Comparison of ENCODE assay signal across 19 cellular contexts in genomic region chrX:16042980-16043379, GRCh38.
DNase-seq lines count a peak whose midpoint lies in the region; ATAC-seq and TF ChIP-seq lines count a peak whose summit lies in the region.
"Had no signal": no experiment of that assay in that cellular context is flagged by ENCODE, and none has a peak within 500 bp of the region (broad histone marks: within the 10 kb centered on the region; RNA-seq: fewer than 3 reads in every experiment).

No MANE protein-coding gene starts in this region.

- no peaks in the 10 kb centered on the region for H3K27me3 Mint-ChIP-seq in WTC11 (ENCODE audit: low read depth)
- peaks cover 6% of the 10 kb centered on the region for H3K27me3 Mint-ChIP-seq in activated CD8-positive, alpha-beta memory T cell treated with anti-CD3 and anti-CD28 coated beads, Interleukin-2, amount 10 ng/mL, durations not matched to agents 7 days and 5 days

- H3K9ac ChIP-seq in ES-I3 (ENCODE audit: low read depth, low read length) (peak overlapping the region; percentile 13), HUES48 (ENCODE audit: low read depth, low read length) (peak overlapping the region; percentile 41; the same call in 1 of the 2 replicates)
- H3K9ac ChIP-seq: BLaER1 had no signal

- no peak overlapping the region; the same call in 1 of the 2 replicates for H3K4me3 Mint-ChIP-seq in WTC11
- no peak overlapping the region for H3K4me3 Mint-ChIP-seq in activated CD8-positive, alpha-beta memory T cell treated with anti-CD3 and anti-CD28 coated beads, Interleukin-2, amount 10 ng/mL, durations not matched to agents 7 days and 5 days
- H3K4me3 Mint-ChIP-seq: CD14-positive monocyte; CD4-positive, alpha-beta memory T cell; HFFc6 had no signal

- no peak overlapping the region for H3K4me3 ChIP-seq in HUES48 (ENCODE audit: low read depth, low read length)
- H3K4me3 ChIP-seq in left lung: no peak overlapping the region
- no peak overlapping the region for H3K4me3 ChIP-seq in stomach
- H3K4me3 ChIP-seq: A549, BLaER1 had no signal

- DNase-seq in WTC11 (ENCODE audit: low spot score): no peak
- DNase-seq in iPS DF 19.7 (ENCODE audit: low read depth, low spot score): peak; percentile 42
- no peak for DNase-seq in left lung
- DNase-seq in cerebellar nuclear complex (lab: John Stamatoyannopoulos, UW): no peak
- DNase-seq in stomach: no peak
- DNase-seq in activated CD8-positive, alpha-beta memory T cell treated with anti-CD3 and anti-CD28 coated beads, Interleukin-2, amount 10 ng/mL, durations not matched to agents 7 days and 5 days: no peak
- DNase-seq: AML-193; CD4-positive, alpha-beta memory T cell; DMS153; DMS79; GF-D8; HFFc6 had no signal

- H3K4me1 Mint-ChIP-seq in WTC11: peaks cover 43% of the 10 kb centered on the region
- peaks cover 8% of the 10 kb centered on the region for H3K4me1 Mint-ChIP-seq in activated CD8-positive, alpha-beta memory T cell treated with anti-CD3 and anti-CD28 coated beads, Interleukin-2, amount 10 ng/mL, durations not matched to agents 7 days and 5 days
- H3K4me1 Mint-ChIP-seq: CD4-positive, alpha-beta memory T cell had no signal

- H3K36me3 ChIP-seq in ES-I3 (ENCODE audit: insufficient read depth, low read length) (no peaks in the 10 kb centered on the region), HUES48 (ENCODE audit: control insufficient read depth, insufficient read depth, low read length) (no peaks in the 10 kb centered on the region), left lung (no peaks in the 10 kb centered on the region), stomach (no peaks in the 10 kb centered on the region)
- H3K36me3 ChIP-seq: BLaER1 had no signal

- H3K27ac Mint-ChIP-seq in WTC11: peak overlapping the region; percentile 96
- no peak overlapping the region for H3K27ac Mint-ChIP-seq in activated CD8-positive, alpha-beta memory T cell treated with anti-CD3 and anti-CD28 coated beads, Interleukin-2, amount 10 ng/mL, durations not matched to agents 7 days and 5 days
- H3K27ac Mint-ChIP-seq: CD14-positive monocyte; CD4-positive, alpha-beta memory T cell; HFFc6 had no signal

- H3K9me3 ChIP-seq in ES-I3 (ENCODE audit: control insufficient read depth, insufficient read depth, low read length): no peaks in the 10 kb centered on the region
- H3K9me3 ChIP-seq in HUES48 (ENCODE audit: control insufficient read depth, insufficient read depth, low read length): no peaks in the 10 kb centered on the region
- H3K9me3 ChIP-seq in left lung: no peaks in the 10 kb centered on the region
- no peaks in the 10 kb centered on the region for H3K9me3 ChIP-seq in stomach
- H3K9me3 ChIP-seq: A549, BLaER1 had no signal

- H3K9me3 Mint-ChIP-seq in WTC11: peaks cover 13% of the 10 kb centered on the region
- no peaks in the 10 kb centered on the region for H3K9me3 Mint-ChIP-seq in activated CD8-positive, alpha-beta memory T cell treated with anti-CD3 and anti-CD28 coated beads, Interleukin-2, amount 10 ng/mL, durations not matched to agents 7 days and 5 days (ENCODE audit: low read depth)
- H3K9me3 Mint-ChIP-seq: CD4-positive, alpha-beta memory T cell; HFFc6 had no signal

- H3K27me3 ChIP-seq in HUES48 (ENCODE audit: control insufficient read depth, insufficient read depth, low read length) (no peaks in the 10 kb centered on the region), left lung (peaks cover 0 to 8% of the 10 kb centered on the region in 2 donors), stomach (no peaks in the 10 kb centered on the region)

- ATAC-seq in WTC11 (peak; percentile 80), left lung (no peak)
- ATAC-seq in activated CD8-positive, alpha-beta memory T cell treated with anti-CD3 and anti-CD28 coated beads, Interleukin-2, amount 10 ng/mL, durations not matched to agents 7 days and 5 days: no peak
- ATAC-seq: A549, HCT116 had no signal

- TF ChIP-seq POLR2A in stomach (IDR thresholded peaks at IDR 0.05): no peak

- WGBS in stomach, 5 donors: 28 to 67% (median 45%) methylated on average over 1 of the region's 1 CpG

- TF ChIP-seq CTCF in WTC11 (IDR thresholded peaks at IDR 0.05) (no peak), left lung (IDR thresholded peaks at IDR 0.05) (no peak), stomach (IDR thresholded peaks at IDR 0.05) (no peak)

- H3K27ac ChIP-seq in HUES48 (ENCODE audit: low read depth, low read length) (peak overlapping the region; percentile 96), left lung (no peak overlapping the region), stomach (no peak overlapping the region)
- H3K27ac ChIP-seq: 22Rv1, A549, BLaER1 had no signal

- intact Hi-C loops in left lung (cut with DNase I) (no loop called here), stomach (cut with DNase I; ENCODE audit: low total_unique reads) (no loop called here)

- no peak for TF ChIP-seq EP300 in stomach (IDR thresholded peaks at IDR 0.05)

- CTCF ChIA-PET in WTC11 (lab: Charles Lee): no interaction called here
- CTCF ChIA-PET in activated CD8-positive, alpha-beta memory T cell treated with anti-CD3 and anti-CD28 coated beads, Interleukin-2, amount 10 ng/mL, durations not matched to agents 7 days and 5 days (lab: Charles Lee): no interaction called here

- peaks cover 24% of the 10 kb centered on the region for H3K4me1 ChIP-seq in ES-I3 (ENCODE audit: insufficient read depth, low read length)
- peaks cover 31% of the 10 kb centered on the region for H3K4me1 ChIP-seq in HUES48 (ENCODE audit: control insufficient read depth, insufficient read depth, low read length)
- no peaks in the 10 kb centered on the region for H3K4me1 ChIP-seq in left lung
- H3K4me1 ChIP-seq in stomach: no peaks in the 10 kb centered on the region
- H3K4me1 ChIP-seq: A549, BLaER1 had no signal

- H3K36me3 Mint-ChIP-seq in WTC11: peaks cover 21% of the 10 kb centered on the region
- no peaks in the 10 kb centered on the region for H3K36me3 Mint-ChIP-seq in activated CD8-positive, alpha-beta memory T cell treated with anti-CD3 and anti-CD28 coated beads, Interleukin-2, amount 10 ng/mL, durations not matched to agents 7 days and 5 days
- H3K36me3 Mint-ChIP-seq: CD14-positive monocyte; CD4-positive, alpha-beta memory T cell had no signal

- POLR2A ChIA-PET in WTC11 (lab: Charles Lee): no interaction called here

TF ChIP-seq in WTC11, 78 proteins besides CTCF, POLR2A, EP300 and RAD21:
- TF ChIP-seq, protein P1, sequence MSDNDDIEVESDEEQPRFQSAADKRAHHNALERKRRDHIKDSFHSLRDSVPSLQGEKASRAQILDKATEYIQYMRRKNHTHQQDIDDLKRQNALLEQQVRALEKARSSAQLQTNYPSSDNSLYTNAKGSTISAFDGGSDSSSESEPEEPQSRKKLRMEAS (CRISPR knock-in tag; IDR thresholded peaks at IDR 0.05): no peak
- TF ChIP-seq TCF7 (CRISPR knock-in tag; IDR thresholded peaks at IDR 0.05; ENCODE audit: low read depth): no peak
- no peak for TF ChIP-seq ZNF416 (CRISPR knock-in tag; IDR thresholded peaks at IDR 0.05)
- no peak for TF ChIP-seq TEAD1 (CRISPR knock-in tag; IDR thresholded peaks at IDR 0.05)
- TF ChIP-seq, protein P2, sequence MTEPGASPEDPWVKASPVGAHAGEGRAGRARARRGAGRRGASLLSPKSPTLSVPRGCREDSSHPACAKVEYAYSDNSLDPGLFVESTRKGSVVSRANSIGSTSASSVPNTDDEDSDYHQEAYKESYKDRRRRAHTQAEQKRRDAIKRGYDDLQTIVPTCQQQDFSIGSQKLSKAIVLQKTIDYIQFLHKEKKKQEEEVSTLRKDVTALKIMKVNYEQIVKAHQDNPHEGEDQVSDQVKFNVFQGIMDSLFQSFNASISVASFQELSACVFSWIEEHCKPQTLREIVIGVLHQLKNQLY (CRISPR knock-in tag; IDR thresholded peaks at IDR 0.05): no peak
- no peak for TF ChIP-seq ZNF671 (CRISPR knock-in tag; IDR thresholded peaks at IDR 0.05)
- no peak for TF ChIP-seq CBFB (CRISPR knock-in tag; IDR thresholded peaks at IDR 0.05; ENCODE audit: low read depth)
- no peak for TF ChIP-seq ZNF425 (CRISPR knock-in tag; conservative IDR thresholded peaks at IDR 0.05)
- TF ChIP-seq FOXP1 (CRISPR knock-in tag; IDR thresholded peaks at IDR 0.05; ENCODE audit: borderline replicate concordance): no peak
- no peak for TF ChIP-seq RORB (CRISPR knock-in tag; IDR thresholded peaks at IDR 0.05)
